In genomic region chr19:46704379-46705076, GRCh38 we compare ENCODE assay signal across 9 cellular contexts. TPM values are rescaled to one million over a fixed set of nuclear protein-coding genes. Genes with fewer than 3 reads are reported as not detected.
A peak's percentile ranks its signal among the peaks of the same experiment; 100 is the strongest.
DNase-seq lines count a peak whose midpoint lies in the region; ATAC-seq and TF ChIP-seq lines count a peak whose summit lies in the region.
"Had no signal": no experiment of that assay in that cellular context is flagged by ENCODE, and none has a peak within 500 bp of the region (broad histone marks: within the 10 kb centered on the region; RNA-seq: fewer than 3 reads in every experiment).

No MANE protein-coding gene starts in this region.

- DNase-seq in DMS53 (lab: John Stamatoyannopoulos, UW) (peak; percentile 71), activated B cell treated with CpG ODN at 0.5 μM for 24 hours (peak; percentile 86), MCF 10A (ENCODE audit: unreplicated experiment) (peak; percentile 65), NCI-H524 treated with DMSO at 0.1 percent for 48 hours (lab: John Stamatoyannopoulos, UW) (no peak)
- peak; percentile 60 for DNase-seq in stimulated activated CD8-positive, alpha-beta memory T cell treated with anti-CD3 and anti-CD28 coated beads, Interleukin-12 subunit alpha, Interleukin-12 subunit beta, amount 100 ng/mL, for 24 hours (ENCODE audit: extremely low read depth)

- POLR2A ChIA-PET in activated B cell treated with CpG ODN at 0.5 μM for 24 hours (lab: Charles Lee) (interaction anchor here (0.5 to 2.5 kb wide), 8 partner anchors 9 to 1480 kb away, joined by 3 to 11 read pairs (median 5); partner anchors contain the start of gene PRKD2), MCF 10A (lab: Yijun Ruan, JAX) (interaction anchor here (1.1 to 1.3 kb wide), 2 partner anchors 9 to 13 kb away, joined by 3 to 6 read pairs; no protein-coding TSS in a partner anchor)

- no peak overlapping the region for H3K9ac ChIP-seq in KMS-11
- H3K9ac ChIP-seq in liver (ENCODE audit: low read depth in 1 of 2, low read length in 2 of 2): no peak overlapping the region

- peaks cover 76% of the 10 kb centered on the region for H3K36me3 Mint-ChIP-seq in activated B cell treated with CpG ODN at 0.5 μM for 24 hours (ENCODE audit: low read depth)
- H3K36me3 Mint-ChIP-seq in MCF 10A (ENCODE audit: insufficient read depth, unreplicated experiment): peaks cover 90% of the 10 kb centered on the region

- H3K27ac ChIP-seq in KMS-11: no peak overlapping the region
- no peak overlapping the region for H3K27ac ChIP-seq in liver (ENCODE audit: low read depth in 1 of 2, low read length in 2 of 2)
- H3K27ac ChIP-seq: SJSA1 had no signal

- H3K4me3 ChIP-seq in KMS-11 (IDR thresholded peaks at IDR 0.05; ENCODE audit: insufficient read depth, low read depth, low read length): no peak overlapping the region
- H3K4me3 ChIP-seq in liver (ENCODE audit: low read depth in 1 of 3, low read length in 3 of 3): no peak overlapping the region
- H3K4me3 ChIP-seq: SJSA1 had no signal

- peak; percentile 95 for ATAC-seq in activated B cell treated with CpG ODN at 0.5 μM for 24 hours (ENCODE audit: low read depth)
- ATAC-seq in HG02840 (IDR thresholded peaks at IDR 0.05; ENCODE audit: low FRiP score, unreplicated experiment): no peak

- no peaks in the 10 kb centered on the region for H4K20me1 ChIP-seq in KMS-11 (ENCODE audit: insufficient read depth)

- no peaks in the 10 kb centered on the region for H3K9me3 ChIP-seq in liver (ENCODE audit: control insufficient read depth in 4 of 4, low read length in 3 of 4)
- H3K9me3 ChIP-seq: SJSA1 had no signal

- TF ChIP-seq CTCF in KMS-11 (conservative IDR thresholded peaks at IDR 0.05; ENCODE audit: low read depth, low read length): peak; percentile 92
- TF ChIP-seq CTCF in activated B cell treated with CpG ODN at 0.5 μM for 24 hours (IDR thresholded peaks at IDR 0.05): peak; percentile 71
- peak; percentile 96 for TF ChIP-seq CTCF in MCF 10A (IDR thresholded peaks at IDR 0.05; ENCODE audit: unreplicated experiment)
- TF ChIP-seq CTCF in liver (IDR thresholded peaks at IDR 0.05; ENCODE audit: low read depth, low read length, missing input control): peak; percentile 91

- H3K9me3 Mint-ChIP-seq in activated B cell treated with CpG ODN at 0.5 μM for 24 hours: no peaks in the 10 kb centered on the region
- H3K9me3 Mint-ChIP-seq in MCF 10A (ENCODE audit: unreplicated experiment): no peaks in the 10 kb centered on the region

- 50% methylated on average over 21 of the region's 21 CpGs for WGBS in liver

- intact Hi-C loops in activated B cell treated with CpG ODN at 0.5 μM for 24 hours (cut with micrococcal nuclease) (loop anchor here (1.0 kb wide), 4 partner anchors 10 to 136 kb away; no protein-coding TSS in a partner anchor), MCF 10A (cut with micrococcal nuclease) (no loop called here)

- no peaks in the 10 kb centered on the region for H3K27me3 ChIP-seq in KMS-11 (ENCODE audit: insufficient read depth, low read depth)
- H3K27me3 ChIP-seq in liver (ENCODE audit: control insufficient read depth in 4 of 4, insufficient read depth in 4 of 4, low read length in 3 of 4): no peaks in the 10 kb centered on the region
- H3K27me3 ChIP-seq: SJSA1 had no signal

- H3K4me1 ChIP-seq in KMS-11 (ENCODE audit: low read depth, poor library complexity, severe bottlenecking) (no peaks in the 10 kb centered on the region), liver (ENCODE audit: control insufficient read depth in 4 of 4, insufficient read depth in 4 of 4, low read length in 3 of 4) (no peaks in the 10 kb centered on the region)
- H3K4me1 ChIP-seq: SJSA1 had no signal

- TF ChIP-seq RAD21 in liver (IDR thresholded peaks at IDR 0.05): peak; percentile 66 to 76

- CTCF ChIA-PET in activated B cell treated with CpG ODN at 0.5 μM for 24 hours (lab: Charles Lee): interaction anchor here (0.9 to 6.5 kb wide), 13 partner anchors 9 to 177 kb away, joined by 3 to 168 read pairs (median 5); no protein-coding TSS in a partner anchor
- CTCF ChIA-PET in MCF 10A (lab: Yijun Ruan, JAX): interaction anchor here (0.6 to 2.8 kb wide), 32 partner anchors 9 to 575 kb away, joined by 3 to 27 read pairs (median 3); partner anchors contain the start of genes CALM3 and DACT3

- no TSS peak for BruUV-seq in MCF 10A (replicated peaks; lab: Mats Ljungman, UMichigan)

- H3K4me1 Mint-ChIP-seq in activated B cell treated with CpG ODN at 0.5 μM for 24 hours: peaks cover 6% of the 10 kb centered on the region
- H3K4me1 Mint-ChIP-seq in MCF 10A (ENCODE audit: insufficient read depth, unreplicated experiment): peaks cover 6% of the 10 kb centered on the region

- no peak overlapping the region for H3K4me2 ChIP-seq in KMS-11

- H3K27me3 Mint-ChIP-seq in activated B cell treated with CpG ODN at 0.5 μM for 24 hours: no peaks in the 10 kb centered on the region
- no peaks in the 10 kb centered on the region for H3K27me3 Mint-ChIP-seq in MCF 10A (ENCODE audit: insufficient read depth, unreplicated experiment)

- H3K27ac Mint-ChIP-seq in activated B cell treated with CpG ODN at 0.5 μM for 24 hours (peak overlapping the region; percentile 18), MCF 10A (ENCODE audit: low read depth, unreplicated experiment) (no peak overlapping the region)

- no peak overlapping the region for H2AFZ ChIP-seq in KMS-11 (ENCODE audit: low read depth)

- H3K36me3 ChIP-seq in KMS-11 (ENCODE audit: insufficient read depth): no peaks in the 10 kb centered on the region; the same call in 1 of the 2 replicates
- peaks cover 16 to 48% (median 32%) of the 10 kb centered on the region in 4 donors for H3K36me3 ChIP-seq in liver (ENCODE audit: control insufficient read depth in 4 of 4, insufficient read depth in 3 of 4, low read depth in 1 of 4, low read length in 3 of 4)

- no peaks in the 10 kb centered on the region for H3K79me2 ChIP-seq in KMS-11 (ENCODE audit: insufficient read depth, low read depth)

- H3K4me3 Mint-ChIP-seq in activated B cell treated with CpG ODN at 0.5 μM for 24 hours (no peak overlapping the region), MCF 10A (ENCODE audit: unreplicated experiment) (no peak overlapping the region)

TF ChIP-seq in liver, 16 proteins besides CTCF, POLR2A, EP300 and RAD21 (continues in another document):
- TF ChIP-seq RXRA (IDR thresholded peaks at IDR 0.05) (no peak), MAX (IDR thresholded peaks at IDR 0.05) (no peak), SP1 (IDR thresholded peaks at IDR 0.05) (no peak), NR2F2 (IDR thresholded peaks at IDR 0.05) (no peak), ATF3 (IDR thresholded peaks at IDR 0.05) (no peak), ZBTB33 (IDR thresholded peaks at IDR 0.05) (no peak)

RNA-seq across cellular contexts. Expression of gene PRKD2, which starts 12.4 kb away (rescaled TPM):
- total RNA-seq in activated B cell treated with CpG ODN at 0.5 μM for 24 hours (157 and 191 TPM in 2 replicates), MCF 10A (2022) (30.4 and 35.9 TPM in 2 replicates), liver (10 to 100 TPM in 1 of 2 donors, 1 to 10 TPM in 1; 8.5 to 14.4 TPM)
- polyA plus RNA-seq in liver: 10 to 100 TPM in 1 of 2 donors, 1 to 10 TPM in 1; 7.3 to 10.0 TPM

RNA-seq across cellular contexts. Expression of gene FKRP, which starts 41.3 kb away (rescaled TPM):
- total RNA-seq in activated B cell treated with CpG ODN at 0.5 μM for 24 hours (28.3 and 35.8 TPM in 2 replicates), MCF 10A (2022) (21.2 and 23.9 TPM in 2 replicates), liver (10 to 100 TPM in 1 of 2 donors, 1 to 10 TPM in 1; 7.5 to 11.1 TPM)
- polyA plus RNA-seq in liver: 1 to 10 TPM; 2.5 to 8.8 TPM

RNA-seq across cellular contexts. Expression of gene STRN4, which starts 41.7 kb away (rescaled TPM):
- total RNA-seq in activated B cell treated with CpG ODN at 0.5 μM for 24 hours: 83.9 and 90.4 TPM in 2 replicates
- total RNA-seq in MCF 10A (2022): 90.1 and 92.3 TPM in 2 replicates
- total RNA-seq in liver: 10 to 100 TPM; 29.4 to 29.9 TPM
- polyA plus RNA-seq in liver: 10 to 100 TPM in 1 of 2 donors, 1 to 10 TPM in 1; 9.5 to 20.2 TPM

RNA-seq across cellular contexts. Expression of gene DACT3, which starts 43.5 kb away (rescaled TPM):
- 0.49 and 0.75 TPM in 2 replicates for total RNA-seq in activated B cell treated with CpG ODN at 0.5 μM for 24 hours
- total RNA-seq in MCF 10A (2022): 0.09 TPM in 1 of 2 replicates, not detected in the other
- total RNA-seq in liver: 1 to 10 TPM; 1.0 to 1.1 TPM
- 1 to 10 TPM in 1 of 2 donors, under 1 TPM in 1; 0.32 to 1.4 TPM for polyA plus RNA-seq in liver
